Comparison of ENCODE assay signal across 17 cellular contexts in the genomic region with DNA sequence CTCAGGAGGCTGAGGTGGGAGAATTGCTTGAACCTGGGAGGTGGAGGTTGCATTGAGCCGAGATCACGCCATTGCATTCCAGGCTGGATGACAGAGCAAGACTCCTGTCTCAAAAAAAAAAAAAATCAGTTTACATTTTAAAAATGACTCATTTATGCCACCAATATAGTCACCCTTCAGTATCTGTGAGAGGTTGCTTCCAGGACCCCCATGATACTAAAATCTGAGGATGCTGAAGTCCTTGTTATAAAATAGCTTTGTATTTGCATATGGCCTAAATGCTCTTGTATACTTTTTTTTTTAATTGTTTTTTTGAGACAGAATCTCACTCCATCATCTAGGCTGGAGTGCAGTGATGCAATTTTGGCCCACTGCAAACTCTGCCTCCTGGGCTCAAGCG.
"Had no signal": no experiment of that assay in that cellular context is flagged by ENCODE, and none has a peak within 500 bp of the region (broad histone marks: within the 10 kb centered on the region; RNA-seq: fewer than 3 reads in every experiment).

No MANE protein-coding gene starts in this region.

- H3K9me3 ChIP-seq: left ventricle myocardium inferior had no signal

- H3K36me3 ChIP-seq: left ventricle myocardium inferior had no signal

- H3K4me1 Mint-ChIP-seq: natural killer cell had no signal

- H3K36me3 Mint-ChIP-seq: activated naive CD8-positive, alpha-beta T cell treated with anti-CD3 and anti-CD28 coated beads, Interleukin-2, amount 10 ng/mL, durations not matched to agents 7 days and 5 days; natural killer cell; type B pancreatic cell had no signal

- H3K27ac Mint-ChIP-seq: activated naive CD8-positive, alpha-beta T cell treated with anti-CD3 and anti-CD28 coated beads, Interleukin-2, amount 10 ng/mL, durations not matched to agents 7 days and 5 days; activated T-helper 1 cell treated with anti-CD3 and anti-CD28 coated beads, Interleukin-12 subunit alpha, Interleukin-12 subunit beta, Interleukin-2, Interleukin-4 antibody, amounts not matched to agents 30 ng/mL and 10 ng/mL and 1 ng/mL, durations not matched to agents 14 hours and 24 hours and 36 hours; natural killer cell had no signal

- H3K4me3 Mint-ChIP-seq: activated naive CD8-positive, alpha-beta T cell treated with anti-CD3 and anti-CD28 coated beads, Interleukin-2, amount 10 ng/mL, durations not matched to agents 7 days and 5 days; activated T-helper 1 cell treated with anti-CD3 and anti-CD28 coated beads, Interleukin-12 subunit alpha, Interleukin-12 subunit beta, Interleukin-2, Interleukin-4 antibody, amounts not matched to agents 30 ng/mL and 10 ng/mL and 1 ng/mL, durations not matched to agents 14 hours and 24 hours and 36 hours; natural killer cell; type B pancreatic cell had no signal

- H3K9me3 Mint-ChIP-seq: activated naive CD8-positive, alpha-beta T cell treated with anti-CD3 and anti-CD28 coated beads, Interleukin-2, amount 10 ng/mL, durations not matched to agents 7 days and 5 days; activated T-helper 1 cell treated with anti-CD3 and anti-CD28 coated beads, Interleukin-12 subunit alpha, Interleukin-12 subunit beta, Interleukin-2, Interleukin-4 antibody, amounts not matched to agents 30 ng/mL and 10 ng/mL and 1 ng/mL, durations not matched to agents 14 hours and 24 hours and 36 hours; natural killer cell; type B pancreatic cell had no signal

- ATAC-seq: esophagus mucosa, natural killer cell had no signal

- DNase-seq: activated CD4-positive, CD25-positive, alpha-beta regulatory T cell treated with anti-CD3 and anti-CD28 coated beads, Interleukin-2, amount 50 U/mL, for 72 hours; activated naive CD4-positive, alpha-beta T cell; activated naive CD8-positive, alpha-beta T cell treated with anti-CD3 and anti-CD28 coated beads, Interleukin-2, amount 10 ng/mL, durations not matched to agents 7 days and 5 days; anterior cingulate cortex; hippocampal formation; left ventricle myocardium inferior; natural killer cell; nucleus accumbens; stimulated activated CD4-positive, alpha-beta T cell treated with anti-CD3 and anti-CD28 coated beads, Interleukin-15, amount 100 ng/mL, for 24 hours; stimulated activated CD4-positive, alpha-beta T cell treated with anti-CD3 and anti-CD28 coated beads, Interleukin-4, amount 100 ng/mL, for 4 hours; stimulated activated CD8-positive, alpha-beta memory T cell treated with anti-CD3 and anti-CD28 coated beads, Interleukin-4, amount 100 ng/mL, for 48 hours; stimulated activated naive CD4-positive, alpha-beta T cell treated with Interleukin-2 at 50 U/mL for 16 hours; T1000 had no signal

- H3K27ac ChIP-seq: left ventricle myocardium inferior, skin epidermis had no signal

- H3K4me3 ChIP-seq: left ventricle myocardium inferior, skin epidermis had no signal
